In the genomic region with DNA sequence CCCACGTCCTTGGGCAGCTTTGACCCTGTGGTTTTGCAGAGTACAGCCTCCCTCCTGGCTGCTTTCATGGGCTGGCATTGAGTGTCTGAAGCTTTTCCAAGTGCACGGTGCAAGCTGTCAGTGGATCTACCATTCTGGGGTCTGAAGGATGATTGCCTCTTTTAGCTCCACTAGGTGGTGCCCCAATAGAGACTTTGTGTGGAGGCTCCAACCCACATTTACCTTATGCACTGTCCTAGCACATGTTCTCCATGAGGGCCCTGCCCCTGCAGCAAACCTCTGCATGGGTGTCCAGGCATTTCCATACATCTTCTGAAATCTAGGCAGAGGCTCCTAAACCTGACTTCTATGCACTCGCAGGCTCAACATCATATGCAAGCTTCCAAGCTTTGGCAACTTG, we compare ENCODE assay signal across 13 cellular contexts.
DNase-seq lines count a peak whose midpoint lies in the region; ATAC-seq and TF ChIP-seq lines count a peak whose summit lies in the region.
"Had no signal": no experiment of that assay in that cellular context is flagged by ENCODE, and none has a peak within 500 bp of the region (broad histone marks: within the 10 kb centered on the region; RNA-seq: fewer than 3 reads in every experiment).

No MANE protein-coding gene starts in this region.

- H3K4me1 ChIP-seq in right cardiac atrium (ENCODE audit: control insufficient read depth, insufficient read depth, low read length) (no peaks in the 10 kb centered on the region), left ventricle myocardium inferior (no peaks in the 10 kb centered on the region), testis (no peaks in the 10 kb centered on the region)
- H3K4me1 ChIP-seq: suprapubic skin had no signal

- H3K9me3 ChIP-seq in right cardiac atrium (ENCODE audit: control insufficient read depth, low read length) (peaks cover 2% of the 10 kb centered on the region), left ventricle myocardium inferior (replicated peaks) (peaks cover 29% of the 10 kb centered on the region), testis (no peaks in the 10 kb centered on the region)

- no peak overlapping the region for H3K27ac ChIP-seq in right cardiac atrium (ENCODE audit: low read length)
- no peak overlapping the region for H3K27ac ChIP-seq in left ventricle myocardium inferior (replicated peaks)
- H3K27ac ChIP-seq in brain microvascular endothelial cell = no peak overlapping the region
- no peak overlapping the region for H3K27ac ChIP-seq in testis
- H3K27ac ChIP-seq: suprapubic skin had no signal

- TF ChIP-seq CTCF in left ventricle myocardium inferior (IDR thresholded peaks at IDR 0.05; ENCODE audit: borderline replicate concordance) (no peak), brain microvascular endothelial cell (IDR thresholded peaks at IDR 0.05; ENCODE audit: low read depth, low read length, missing control alignments) (peak; percentile 59), testis (IDR thresholded peaks at IDR 0.05) (no peak), GM10266 (IDR thresholded peaks at IDR 0.05; ENCODE audit: control insufficient read depth, insufficient read depth, low read depth, missing control alignments) (no peak)

- H3K36me3 ChIP-seq in left ventricle myocardium inferior (no peaks in the 10 kb centered on the region), brain microvascular endothelial cell (replicated peaks) (no peaks in the 10 kb centered on the region), testis (ENCODE audit: low read depth, missing control alignments) (no peaks in the 10 kb centered on the region)
- H3K36me3 ChIP-seq: suprapubic skin had no signal

- DNase-seq in right cardiac atrium = peak in 2 of 3 donors; percentile 16 to 28
- DNase-seq in left ventricle myocardium inferior = no peak
- peak; percentile 53 for DNase-seq in NCI-H524 treated with DMSO at 0.1 percent for 48 hours (lab: John Stamatoyannopoulos, UW)
- peak; percentile 21 for DNase-seq in brain microvascular endothelial cell
- DNase-seq in testis = peak; percentile 36
- DNase-seq in activated naive CD4-positive, alpha-beta T cell (lab: John Stamatoyannopoulos, UW) = no peak
- DNase-seq in GM10266 (ENCODE audit: extremely low spot score) = no peak
- DNase-seq: activated CD4-positive, alpha-beta memory T cell treated with anti-CD3 and anti-CD28 coated beads for 36 hours; activated gamma-delta T cell treated with Interleukin-2 at 50 U/mL for 16 hours; NCI-H1417 treated with DMSO at 0.1 percent for 48 hours; SHP77 treated with DMSO at 0.1 percent for 48 hours had no signal

- in situ Hi-C loops in brain microvascular endothelial cell (cut with HindIII; ENCODE audit: low pct_ligation_motif_present, low sequenced_read_pairs) = no loop called here

- H3K4me3 ChIP-seq in right cardiac atrium (ENCODE audit: low read length) (no peak overlapping the region), left ventricle myocardium inferior (no peak overlapping the region), brain microvascular endothelial cell (ENCODE audit: low read depth, low read length) (no peak overlapping the region), testis (no peak overlapping the region)
- H3K4me3 ChIP-seq: suprapubic skin had no signal

- TF ChIP-seq POLR2A in testis (IDR thresholded peaks at IDR 0.05) = no peak

- intact Hi-C loops in right cardiac atrium (cut with DNase I) = no loop called here
- intact Hi-C loops in left ventricle myocardium inferior (cut with micrococcal nuclease) = no loop called here
- intact Hi-C loops in testis (cut with DNase I; ENCODE audit: low total_unique reads) = no loop called here

- WGBS in right cardiac atrium = 70% methylated on average over 3 of the region's 3 CpGs
- 73 to 86% methylated on average over 2 to 3 of the region's 3 CpGs for WGBS in testis, 2 donors

- no peak for ATAC-seq in right cardiac atrium
- no peak for ATAC-seq in GM18517 (IDR thresholded peaks at IDR 0.05; ENCODE audit: unreplicated experiment)

- H3K27me3 ChIP-seq in right cardiac atrium (ENCODE audit: control insufficient read depth, insufficient read depth) = no peaks in the 10 kb centered on the region
- no peaks in the 10 kb centered on the region for H3K27me3 ChIP-seq in left ventricle myocardium inferior (ENCODE audit: low read depth)
- H3K27me3 ChIP-seq in brain microvascular endothelial cell (replicated peaks) = no peaks in the 10 kb centered on the region
- no peaks in the 10 kb centered on the region for H3K27me3 ChIP-seq in testis
- H3K27me3 ChIP-seq: suprapubic skin had no signal

Comparison
In these comparisons a context has a peak if more than half of its experiments do, and no peak if none do; other contexts are left out.
1. DNase-seq: peak in right cardiac atrium (2 of 3), NCI-H524 treated with DMSO at 0.1 percent for 48 hours (single experiment), brain microvascular endothelial cell (single experiment) and testis (single experiment); none in left ventricle myocardium inferior (single experiment), activated naive CD4-positive, alpha-beta T cell (0 of 4) and GM10266 (single experiment).